Comparison of ENCODE assay signal across 9 cellular contexts in the genomic region with DNA sequence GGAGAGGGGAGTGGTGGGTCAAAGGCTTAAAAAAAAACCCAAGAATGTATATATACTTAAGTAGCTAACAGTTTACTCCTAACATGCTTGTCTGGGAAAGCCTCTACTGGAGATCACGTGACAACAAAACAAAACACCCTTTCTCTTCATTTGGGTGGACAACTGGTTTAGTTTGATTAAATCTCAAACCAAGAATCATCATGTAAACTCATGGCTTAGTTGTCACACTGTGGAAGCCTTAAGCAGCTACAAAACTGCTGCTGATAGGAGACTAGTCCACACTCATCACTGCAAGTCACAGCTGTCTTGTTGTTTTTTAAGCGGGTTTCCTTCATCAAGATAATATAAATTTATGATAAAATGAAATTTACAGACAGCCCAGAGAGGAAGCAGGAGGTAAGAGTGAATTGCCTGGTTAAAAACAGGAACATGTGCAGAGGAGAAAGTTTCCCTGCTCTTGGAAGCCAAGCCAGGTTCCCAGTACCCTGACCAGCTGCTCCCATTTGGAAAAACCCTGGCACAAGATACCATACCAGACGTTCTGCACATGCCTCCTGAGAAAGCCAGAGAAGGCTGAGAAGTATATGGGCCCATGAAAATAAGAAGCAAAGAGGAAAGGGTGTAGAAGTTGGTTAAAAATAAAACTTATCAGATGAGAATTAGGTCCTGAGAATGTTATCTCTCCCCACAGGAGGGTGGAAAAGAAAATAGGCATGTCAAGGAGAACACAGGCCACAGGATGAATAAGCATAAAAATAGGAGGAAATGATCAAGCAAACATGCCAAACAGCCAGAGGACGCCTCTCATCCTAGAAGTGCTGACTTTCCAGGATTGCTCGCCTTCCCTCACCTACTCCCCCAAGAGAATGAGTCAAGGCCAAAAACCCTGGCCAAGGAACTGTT. TPM values are rescaled to one million over a fixed set of nuclear protein-coding genes. Genes with fewer than 3 reads are reported as not detected.
DNase-seq lines count a peak whose midpoint lies in the region; ATAC-seq, FAIRE-seq and TF ChIP-seq lines count a peak whose summit lies in the region.
"Had no signal": no experiment of that assay in that cellular context is flagged by ENCODE, and none has a peak within 500 bp of the region (broad histone marks: within the 10 kb centered on the region; RNA-seq: fewer than 3 reads in every experiment).

No MANE protein-coding gene starts in this region.

- H3K27ac Mint-ChIP-seq in natural killer cell treated with Interleukin-12 subunit alpha and Interleukin-12 subunit beta and Interleukin-15 and Interleukin-18, amount 100 ng/mL, for 72 hours, result no peak overlapping the region
- peak overlapping the region in 1 of 2 donors; percentile 11 for H3K27ac Mint-ChIP-seq in stimulated activated naive CD8-positive, alpha-beta T cell treated with anti-CD3 and anti-CD28 coated beads, Interleukin-15, amount 100 ng/mL, for 72 hours

- no peaks in the 10 kb centered on the region for H3K4me1 Mint-ChIP-seq in natural killer cell treated with Interleukin-12 subunit alpha and Interleukin-12 subunit beta and Interleukin-15 and Interleukin-18, amount 100 ng/mL, for 72 hours (ENCODE audit: low read depth in 2 of 2)
- no peaks in the 10 kb centered on the region for H3K4me1 Mint-ChIP-seq in stimulated activated naive CD8-positive, alpha-beta T cell treated with anti-CD3 and anti-CD28 coated beads, Interleukin-15, amount 100 ng/mL, for 72 hours

- TF ChIP-seq EP300 in HepG2 (IDR thresholded peaks at IDR 0.05; ENCODE audit: low read depth in 2 of 2, low read length in 2 of 2) (no peak), HepG2 (CRISPR knock-in tag; IDR thresholded peaks at IDR 0.05; ENCODE audit: borderline replicate concordance) (no peak)

- H3K4me2 ChIP-seq in HepG2 (ENCODE audit: low read depth, low read length), result no peak overlapping the region

- in situ Hi-C loops in HepG2 (cut with HindIII; ENCODE audit: extremely low pct_ligation_motif_present, low pct_unique_long_range_greater_than_20kb), result no loop called here

- no peaks in the 10 kb centered on the region for H3K79me2 ChIP-seq in HepG2 (ENCODE audit: insufficient read depth, low read length)

- no peaks in the 10 kb centered on the region for H3K9me3 Mint-ChIP-seq in natural killer cell treated with Interleukin-12 subunit alpha and Interleukin-12 subunit beta and Interleukin-15 and Interleukin-18, amount 100 ng/mL, for 72 hours
- H3K9me3 Mint-ChIP-seq in stimulated activated naive CD8-positive, alpha-beta T cell treated with anti-CD3 and anti-CD28 coated beads, Interleukin-15, amount 100 ng/mL, for 72 hours, result no peaks in the 10 kb centered on the region

- no peak overlapping the region for H3K27ac ChIP-seq in HepG2 (ENCODE audit: extremely low read length, insufficient read depth, low read length)

- no peak for TF ChIP-seq CTCF in HepG2 (CRISPR knock-in tag; IDR thresholded peaks at IDR 0.05)

- H3K27me3 Mint-ChIP-seq in natural killer cell treated with Interleukin-12 subunit alpha and Interleukin-12 subunit beta and Interleukin-15 and Interleukin-18, amount 100 ng/mL, for 72 hours, result no peaks in the 10 kb centered on the region
- no peaks in the 10 kb centered on the region for H3K27me3 Mint-ChIP-seq in stimulated activated naive CD8-positive, alpha-beta T cell treated with anti-CD3 and anti-CD28 coated beads, Interleukin-15, amount 100 ng/mL, for 72 hours

- POLR2A ChIA-PET in HepG2 (lab: Yijun Ruan, JAX), result no interaction called here

- no peak overlapping the region for H2AFZ ChIP-seq in HepG2 (ENCODE audit: low read length)

- no peak for TF ChIP-seq RAD21 in HepG2 (CRISPR knock-in tag; IDR thresholded peaks at IDR 0.05)

- FAIRE-seq in HepG2 (lab: Jason Lieb, UNC), result no peak
- FAIRE-seq: GM12891 had no signal

- intact Hi-C loops in HepG2 (cut with micrococcal nuclease; ENCODE audit: unreplicated experiment), result no loop called here

- TF ChIP-seq POLR2A in HepG2 (IDR thresholded peaks at IDR 0.05; ENCODE audit: insufficient read depth in 1 of 2, low read depth in 2 of 2, low read length in 2 of 2), result no peak

- H4K20me1 ChIP-seq in HepG2 (ENCODE audit: insufficient read depth, low read length), result no peaks in the 10 kb centered on the region

- ATAC-seq in HepG2 (no peak), HG03521 (IDR thresholded peaks at IDR 0.05; ENCODE audit: unreplicated experiment) (no peak)
- no peak for ATAC-seq in natural killer cell treated with Interleukin-12 subunit alpha and Interleukin-12 subunit beta and Interleukin-15 and Interleukin-18, amount 100 ng/mL, for 72 hours
- ATAC-seq in stimulated activated naive CD8-positive, alpha-beta T cell treated with anti-CD3 and anti-CD28 coated beads, Interleukin-15, amount 100 ng/mL, for 72 hours, result no peak

- H3K9ac ChIP-seq in HepG2 (ENCODE audit: insufficient read depth, low read depth, low read length), result no peak overlapping the region

- H3K4me3 ChIP-seq in HepG2 (replicated peaks in 1 of 3; ENCODE audit: insufficient read depth in 1 of 3, low read depth in 2 of 3, low read length in 3 of 3), result no peak overlapping the region

- no TSS peak for BruUV-seq in HepG2 (replicated peaks; lab: Mats Ljungman, UMichigan)

- WGBS in HepG2 (ENCODE audit: low lambda C conversion rate), result 41% methylated on average over 5 of the region's 5 CpGs

- H3K27me3 ChIP-seq in HepG2 (ENCODE audit: control insufficient read depth in 1 of 2, insufficient read depth in 2 of 2, low read length in 2 of 2), result no peaks in the 10 kb centered on the region

- H3K9me3 ChIP-seq in HepG2 (ENCODE audit: low read length), result no peaks in the 10 kb centered on the region

- no peak overlapping the region for H3K4me3 Mint-ChIP-seq in natural killer cell treated with Interleukin-12 subunit alpha and Interleukin-12 subunit beta and Interleukin-15 and Interleukin-18, amount 100 ng/mL, for 72 hours
- H3K4me3 Mint-ChIP-seq in stimulated activated naive CD8-positive, alpha-beta T cell treated with anti-CD3 and anti-CD28 coated beads, Interleukin-15, amount 100 ng/mL, for 72 hours, result no peak overlapping the region

- no peaks in the 10 kb centered on the region for H3K36me3 Mint-ChIP-seq in natural killer cell treated with Interleukin-12 subunit alpha and Interleukin-12 subunit beta and Interleukin-15 and Interleukin-18, amount 100 ng/mL, for 72 hours

- CTCF ChIA-PET in HepG2 (lab: Yijun Ruan, JAX; ENCODE audit: low intra/inter-chr PET ratio, low total read pairs), result no interaction called here

- peaks cover 1% of the 10 kb centered on the region; the same call in 1 of the 2 replicates for H3K4me1 ChIP-seq in HepG2 (ENCODE audit: insufficient read depth, low read length)

- H3K36me3 ChIP-seq in HepG2 (replicated peaks in 1 of 2; ENCODE audit: control insufficient read depth in 1 of 2, insufficient read depth in 2 of 2, low read length in 2 of 2), result no peaks in the 10 kb centered on the region

- DNase-seq in A172 (ENCODE audit: low spot score), result peak; percentile 62
- DNase-seq in LoVo (ENCODE audit: low spot score), result peak; percentile 29
- peak; percentile 31 for DNase-seq in cerebellum (ENCODE audit: low spot score)
- DNase-seq in HepG2 (ENCODE audit: low spot score), result no peak
- no peak for DNase-seq in natural killer cell treated with Interleukin-12 subunit alpha and Interleukin-12 subunit beta and Interleukin-15 and Interleukin-18, amount 100 ng/mL, for 72 hours (ENCODE audit: low spot score)
- DNase-seq in stimulated activated naive CD8-positive, alpha-beta T cell treated with anti-CD3 and anti-CD28 coated beads, Interleukin-15, amount 100 ng/mL, for 72 hours, result no peak
- no peak for DNase-seq in NCI-H2081 (lab: John Stamatoyannopoulos, UW)

TF ChIP-seq in HepG2, 621 proteins besides CTCF, POLR2A, EP300 and RAD21 (continues in another document):
- TF ChIP-seq RAD51 (IDR thresholded peaks at IDR 0.05; ENCODE audit: borderline replicate concordance), result peak; percentile 93

RNA-seq across cellular contexts. Expression of a gene that starts 34.0 kb away (rescaled TPM):
- total RNA-seq in A172 (2014; rRNA removed; shearing (Covaris generic)), result 1.5 TPM in 2 replicates
- total RNA-seq in cerebellum, result 9.2 TPM
- total RNA-seq in HepG2 (2016; rRNA removed; fragmentation: Illumina TruSeq; extraction: Trizol), result 0.18 TPM in 2 replicates
- not detected in 2 replicates for total RNA-seq in HepG2 (2016; cell fraction: cytosol; rRNA removed; fragmentation: Illumina TruSeq; extraction: Trizol; ENCODE audit: low read depth)
- total RNA-seq in HepG2 (2016; cell fraction: insoluble cytoplasmic fraction; rRNA removed; fragmentation: Illumina TruSeq; extraction: Trizol), result 0.13 and 0.39 TPM in 2 replicates
- total RNA-seq in HepG2 (2016; cell fraction: membrane; rRNA removed; fragmentation: Illumina TruSeq; extraction: Trizol), result 0.07 and 0.12 TPM in 2 replicates
- total RNA-seq in HepG2 (2016; cell fraction: nucleus; rRNA removed; fragmentation: Illumina TruSeq; extraction: Trizol), result not detected in 2 replicates
- 27.3 and 30.1 TPM in 2 replicates for polyA plus RNA-seq in HepG2 (2011; rRNA removed)
- 13.7 and 27.8 TPM in 2 replicates for polyA plus RNA-seq in HepG2 (2011; cell fraction: cytosol; rRNA removed)
- 14.1 and 18.4 TPM in 2 replicates for polyA plus RNA-seq in HepG2 (2011; cell fraction: nucleus; rRNA removed)
- 89.8 and 101 TPM in 2 replicates for polyA plus RNA-seq in HepG2 (2012)
- polyA plus RNA-seq in HepG2 (2016; cell fraction: cytosol; fragmentation: Illumina TruSeq; extraction: Trizol; ENCODE audit: low read depth), result not detected in 2 replicates
- polyA plus RNA-seq in HepG2 (2016; cell fraction: insoluble cytoplasmic fraction; fragmentation: Illumina TruSeq; extraction: Trizol; ENCODE audit: low read depth), result 0.11 and 0.19 TPM in 2 replicates
- polyA plus RNA-seq in HepG2 (2016; cell fraction: membrane; fragmentation: Illumina TruSeq; extraction: Trizol; ENCODE audit: low read depth), result 0.17 TPM in 1 of 2 replicates, not detected in the other
- polyA plus RNA-seq in HepG2 (2016; cell fraction: nucleus; fragmentation: Illumina TruSeq; extraction: Trizol; ENCODE audit: insufficient read depth, low read depth), result not detected in 2 replicates
- polyA minus RNA-seq in HepG2 (2011; rRNA and poly(A)+ RNA removed; ENCODE audit: low replicate concordance), result 8.9 and 29.0 TPM in 2 replicates
- 24.4 and 43.2 TPM in 2 replicates for polyA minus RNA-seq in HepG2 (2011; cell fraction: cytosol; rRNA and poly(A)+ RNA removed)
- polyA minus RNA-seq in HepG2 (2011; cell fraction: nucleus; rRNA and poly(A)+ RNA removed), result 23.8 and 49.0 TPM in 2 replicates
- 1 to 10 TPM in 1 of 2 donors, under 1 TPM in 1; 0.31 to 1.7 TPM for total RNA-seq in natural killer cell treated with Interleukin-12 subunit alpha and Interleukin-12 subunit beta and Interleukin-15 and Interleukin-18, amount 100 ng/mL, for 72 hours

Comparison
In these comparisons a context has a peak if more than half of its experiments do, and no peak if none do; other contexts are left out.
1. DNase-seq: peak in A172 (single experiment), LoVo (single experiment) and cerebellum (single experiment); none in HepG2 (single experiment), natural killer cell treated with Interleukin-12 subunit alpha and Interleukin-12 subunit beta and Interleukin-15 and Interleukin-18, amount 100 ng/mL, for 72 hours (single experiment), stimulated activated naive CD8-positive, alpha-beta T cell treated with anti-CD3 and anti-CD28 coated beads, Interleukin-15, amount 100 ng/mL, for 72 hours (0 of 2) and NCI-H2081 (0 of 2).